In the genomic region with DNA sequence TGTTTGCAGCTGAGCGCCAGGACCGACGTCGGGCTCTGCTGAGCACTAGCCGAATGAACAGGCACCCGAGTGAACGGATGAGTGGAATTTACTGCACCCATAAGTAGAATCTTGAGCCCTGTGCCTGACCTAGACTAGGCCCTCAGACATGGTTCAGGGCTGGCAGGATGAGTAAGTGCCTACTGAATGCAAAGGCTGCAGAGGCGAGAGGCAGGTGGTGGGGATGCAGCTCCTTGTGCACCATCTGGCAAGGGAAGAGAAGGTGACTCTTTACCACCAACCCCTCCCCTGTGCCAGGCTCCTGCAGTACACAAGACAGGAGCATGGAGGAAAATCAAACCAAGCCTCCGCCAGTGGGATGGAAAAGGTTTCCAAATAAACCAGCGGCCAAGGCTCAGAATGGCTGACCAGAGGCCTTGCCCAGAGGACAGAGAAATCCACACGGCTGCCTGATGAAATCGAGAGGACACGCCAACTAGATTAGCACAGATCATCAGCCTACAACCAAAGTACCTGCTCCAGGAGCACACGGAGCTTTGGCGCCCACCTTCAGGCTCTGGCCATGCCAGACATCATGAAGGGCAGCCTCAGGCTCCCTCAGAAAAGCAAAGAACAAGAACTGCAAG, we compare ENCODE assay signal across 22 cellular contexts.
DNase-seq lines count a peak whose midpoint lies in the region; ATAC-seq and TF ChIP-seq lines count a peak whose summit lies in the region.
"Had no signal": no experiment of that assay in that cellular context is flagged by ENCODE, and none has a peak within 500 bp of the region (broad histone marks: within the 10 kb centered on the region; RNA-seq: fewer than 3 reads in every experiment).

No MANE protein-coding gene starts in this region.

- peak; percentile 90 for DNase-seq in G401 (ENCODE audit: low spot score)
- DNase-seq in RPMI8226: peak; percentile 45
- peak; percentile 91 for DNase-seq in kidney tubule cell (ENCODE audit: low spot score)
- no peak for DNase-seq in T-helper 2 cell
- DNase-seq in GDM1 (lab: John Stamatoyannopoulos, UW): no peak
- DNase-seq in PC-9: no peak
- DNase-seq: activated B cell treated with CpG ODN at 0.5 μM for 24 hours; activated CD8-positive, alpha-beta T cell treated with anti-CD3 and anti-CD28 coated beads for 36 hours; activated naive CD4-positive, alpha-beta T cell treated with anti-CD3 and anti-CD28 coated beads, Interleukin-2, amount 50 U/mL, for 16 hours; activated T-cell treated with anti-CD3 and anti-CD28 coated beads, Interleukin-2, amount 50 U/mL, for 48 hours; anterior cingulate cortex; effector memory CD4-positive, alpha-beta T cell; HCEC 1CT; NCI-H2081 treated with DMSO at 0.1 percent for 48 hours; NCI-H748 treated with DMSO at 0.1 percent for 48 hours; nephron progenitor cell; stimulated activated CD4-positive, alpha-beta T cell treated with anti-CD3 and anti-CD28 coated beads, Interleukin-4, amount 100 ng/mL, for 24 hours; stomach had no signal

- peaks cover 24% of the 10 kb centered on the region for H3F3A ChIP-seq in PC-9 (ENCODE audit: insufficient read depth, low read depth)

- peak overlapping the region in 2 of 11 experiments; percentile 33 to 37; a peak in 2 of 22 replicates for H3K9ac ChIP-seq in BLaER1 treated with 17β-estradiol and CSF1 and Interleukin-3, amounts not matched to agents 10 nM and 100 nM

- POLR2A ChIA-PET in PC-9 (lab: Charles Lee; ENCODE audit: unreplicated experiment): no interaction called here

- H3K27me3 ChIP-seq in BLaER1 treated with 17β-estradiol and CSF1 and Interleukin-3, amounts not matched to agents 10 nM and 100 nM: peaks cover 0 to 18% (median 0%) of the 10 kb centered on the region in 11 experiments; a peak in 4 of 22 replicates
- H3K27me3 ChIP-seq in PC-9 (ENCODE audit: insufficient read depth, low read depth): no peaks in the 10 kb centered on the region

- no peak overlapping the region for H3K27ac ChIP-seq in BLaER1 treated with 17β-estradiol and CSF1 and Interleukin-3, amounts not matched to agents 10 nM and 100 nM
- no peak overlapping the region for H3K27ac ChIP-seq in PC-9
- H3K27ac ChIP-seq: SK-N-MC, stomach had no signal

- no peak overlapping the region for H3K4me3 ChIP-seq in BLaER1 treated with 17β-estradiol and CSF1 and Interleukin-3, amounts not matched to agents 10 nM and 100 nM
- H3K4me3 ChIP-seq in PC-9: no peak overlapping the region
- H3K4me3 ChIP-seq: K562, SK-N-MC, stomach had no signal

- ATAC-seq in HG02571 (IDR thresholded peaks at IDR 0.05; ENCODE audit: unreplicated experiment): no peak
- ATAC-seq: activated CD8-positive, alpha-beta T cell treated with anti-CD3 and anti-CD28 coated beads for 36 hours; K562 had no signal

- no peak for TF ChIP-seq CTCF in PC-9 (conservative IDR thresholded peaks at IDR 0.05)

- in situ Hi-C loops in G401 (cut with HindIII; ENCODE audit: low sequenced_read_pairs): no loop called here

- peaks cover 0 to 57% (median 35%) of the 10 kb centered on the region in 10 experiments; a peak in 16 of 20 replicates for H3K4me1 ChIP-seq in BLaER1 treated with 17β-estradiol and CSF1 and Interleukin-3, amounts not matched to agents 10 nM and 100 nM
- peaks cover 45% of the 10 kb centered on the region for H3K4me1 ChIP-seq in PC-9 (replicated peaks; ENCODE audit: insufficient read depth)
- H3K4me1 ChIP-seq: stomach had no signal

- H3K79me2 ChIP-seq in PC-9 (ENCODE audit: low read depth): 0 out of 2 replicates have a peak, but pooled peaks cover 6% of the 10 kb centered on the region

- intact Hi-C loops in PC-9 (cut with micrococcal nuclease; ENCODE audit: unreplicated experiment): loop anchor here (5.0 to 10.0 kb wide), 3 partner anchors 60 to 240 kb away; no protein-coding TSS in a partner anchor

- CTCF ChIA-PET in PC-9 (lab: Charles Lee): interaction anchor here (0.9 kb wide), 1 partner anchor 123 kb away, joined by 4 read pairs; no protein-coding TSS in a partner anchor

- no peaks in the 10 kb centered on the region for H3K36me3 ChIP-seq in BLaER1 treated with 17β-estradiol and CSF1 and Interleukin-3, amounts not matched to agents 10 nM and 100 nM
- H3K36me3 ChIP-seq in PC-9 (ENCODE audit: low read depth): no peaks in the 10 kb centered on the region
- H3K36me3 ChIP-seq: stomach had no signal

- peak overlapping the region in 10 of 11 experiments; percentile 36 to 87 (median 68); a peak in 20 of 22 replicates for H3K4me2 ChIP-seq in BLaER1 treated with 17β-estradiol and CSF1 and Interleukin-3, amounts not matched to agents 10 nM and 100 nM
- H3K4me2 ChIP-seq in PC-9: no peak overlapping the region

- H4K20me1 ChIP-seq in BLaER1 treated with 17β-estradiol and CSF1 and Interleukin-3, amounts not matched to agents 10 nM and 100 nM: peaks cover 0 to 25% (median 0%) of the 10 kb centered on the region in 11 experiments; a peak in 3 of 22 replicates
- H4K20me1 ChIP-seq in PC-9 (ENCODE audit: insufficient read depth): no peaks in the 10 kb centered on the region

- no peaks in the 10 kb centered on the region for H3K9me2 ChIP-seq in PC-9 (ENCODE audit: insufficient read depth)

- H3K9me3 ChIP-seq in BLaER1 treated with 17β-estradiol and CSF1 and Interleukin-3, amounts not matched to agents 10 nM and 100 nM (replicated peaks in 1 of 11): no peaks in the 10 kb centered on the region
- H3K9me3 ChIP-seq in PC-9 (ENCODE audit: insufficient read depth, low read depth): no peaks in the 10 kb centered on the region
- H3K9me3 ChIP-seq: stomach had no signal

- H2AFZ ChIP-seq in PC-9: no peak overlapping the region

- BruUV-seq in PC-9 (replicated peaks; lab: Mats Ljungman, UMichigan): no TSS peak

Comparison
In these comparisons a context has a peak if more than half of its experiments do, and no peak if none do; other contexts are left out.
1. DNase-seq: peak in G401 (single experiment), RPMI8226 (single experiment) and kidney tubule cell (single experiment); none in T-helper 2 cell (0 of 5), GDM1 (single experiment) and PC-9 (0 of 2).